In the genomic region with DNA sequence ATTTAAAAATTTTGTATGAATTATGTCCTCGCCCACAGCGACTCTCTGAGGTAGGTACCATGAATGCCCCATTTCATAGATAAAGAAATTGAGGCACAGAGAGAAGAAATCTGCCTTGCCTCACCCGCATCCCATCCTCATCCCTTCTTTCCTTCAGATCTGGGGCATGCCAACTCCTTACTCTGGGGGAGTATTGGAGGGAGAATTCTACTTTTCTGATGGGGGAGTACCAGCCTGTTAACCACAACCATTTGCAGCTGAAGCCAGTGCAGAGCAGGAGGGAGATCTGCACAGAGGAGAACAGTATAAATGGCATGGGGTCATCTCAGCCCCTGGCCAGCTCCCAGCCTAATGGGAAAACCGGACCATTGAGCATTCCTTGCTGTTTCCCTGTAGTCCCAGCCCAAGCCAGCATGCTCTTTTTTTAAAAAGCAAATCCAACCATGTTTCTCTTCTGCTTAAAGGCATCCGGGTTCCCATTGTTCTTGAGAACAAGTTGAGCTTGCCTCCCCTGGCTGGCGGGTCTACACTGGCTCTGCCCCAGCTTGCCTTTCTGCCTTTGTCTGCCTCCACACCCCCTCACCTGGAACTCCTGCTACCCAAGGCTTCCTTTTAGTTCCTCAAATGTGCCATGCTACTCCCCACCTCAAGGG, we compare ENCODE assay signal across 9 cellular contexts. TPM values are rescaled to one million over a fixed set of nuclear protein-coding genes. Genes with fewer than 3 reads are reported as not detected.
DNase-seq lines count a peak whose midpoint lies in the region; ATAC-seq and TF ChIP-seq lines count a peak whose summit lies in the region.
"Had no signal": no experiment of that assay in that cellular context is flagged by ENCODE, and none has a peak within 500 bp of the region (broad histone marks: within the 10 kb centered on the region; RNA-seq: fewer than 3 reads in every experiment).

No MANE protein-coding gene starts in this region.

- TF ChIP-seq POLR2A in gastrocnemius medialis (IDR thresholded peaks at IDR 0.05) = no peak

- intact Hi-C loops in sciatic nerve (cut with DNase I) (no loop called here), gastrocnemius medialis (cut with DNase I; ENCODE audit: low total_unique reads) (no loop called here)

- peak; percentile 18 for DNase-seq in NCI-H1105 treated with DMSO at 0.1 percent for 48 hours (lab: John Stamatoyannopoulos, UW)
- no peak for DNase-seq in NCI-H1105 (lab: John Stamatoyannopoulos, UW)
- no peak for DNase-seq in T-cell
- DNase-seq in fibroblast of the aortic adventitia (ENCODE audit: low read depth) = peak; percentile 12
- no peak for DNase-seq in sciatic nerve (ENCODE audit: low spot score)
- DNase-seq in gastrocnemius medialis = no peak
- DNase-seq in NCI-H2107 (lab: John Stamatoyannopoulos, UW) = no peak
- DNase-seq: brain microvascular endothelial cell had no signal

- no peak overlapping the region for H3K4me3 ChIP-seq in fibroblast of the aortic adventitia (ENCODE audit: low read depth, low read length)
- H3K4me3 ChIP-seq in gastrocnemius medialis = peak overlapping the region in 1 of 4 donors; percentile 100

- H3K36me3 ChIP-seq in gastrocnemius medialis = no peaks in the 10 kb centered on the region
- H3K36me3 ChIP-seq: brain microvascular endothelial cell had no signal

- CTCF ChIA-PET in T-cell (lab: Charles Lee) = no interaction called here

- in situ Hi-C loops in gastrocnemius medialis (cut with MboI; ENCODE audit: low sequenced_read_pairs in 4 of 4) = no loop called here

- H3K27ac Mint-ChIP-seq in T-cell = no peak overlapping the region

- H3K4me3 Mint-ChIP-seq in T-cell = peak overlapping the region; percentile 69 to 80 (median 77)

- no peaks in the 10 kb centered on the region for H3K36me3 Mint-ChIP-seq in T-cell

- H3K9me3 Mint-ChIP-seq in T-cell = no peaks in the 10 kb centered on the region

- H3K27ac ChIP-seq in gastrocnemius medialis = peak overlapping the region in 2 of 4 donors; percentile 85 to 92
- H3K27ac ChIP-seq: brain microvascular endothelial cell had no signal

- H3K27me3 ChIP-seq in gastrocnemius medialis = peaks cover 0 to 19% (median 16%) of the 10 kb centered on the region in 3 donors

- peaks cover 18 to 28% (median 25%) of the 10 kb centered on the region in 3 donors for H3K4me1 Mint-ChIP-seq in T-cell

- ATAC-seq in T-cell (replicated peaks in 1 of 4) (no peak), sciatic nerve (peak; percentile 6), gastrocnemius medialis (no peak), HG03432 (IDR thresholded peaks at IDR 0.05; ENCODE audit: unreplicated experiment) (no peak)

- no peaks in the 10 kb centered on the region for H3K9me3 ChIP-seq in gastrocnemius medialis

- POLR2A ChIA-PET in T-cell (lab: Charles Lee) = no interaction called here

- H3K27me3 Mint-ChIP-seq in T-cell = peaks cover 57 to 62% of the 10 kb centered on the region in 2 donors

- peaks cover 3 to 4% of the 10 kb centered on the region in 2 donors for H3K4me1 ChIP-seq in gastrocnemius medialis

- no peak for TF ChIP-seq CTCF in fibroblast of the aortic adventitia (IDR thresholded peaks at IDR 0.05; ENCODE audit: insufficient read depth, low read length)
- TF ChIP-seq CTCF in gastrocnemius medialis (IDR thresholded peaks at IDR 0.05 in 4 of 5, conservative IDR thresholded peaks at IDR 0.05 in 1 of 5) = no peak

RNA-seq across cellular contexts. Expression of a gene that starts 8.7 kb away (rescaled TPM):
- total RNA-seq in T-cell (under 1 TPM in 4 of 5 donors, not detected in 1; 0.16 to 0.38 (median 0.30) TPM), fibroblast of the aortic adventitia (ENCODE audit: low replicate concordance) (21.7 and 29.8 TPM in 2 replicates), sciatic nerve (30.2 TPM), gastrocnemius medialis (1 to 10 TPM; 1.7 to 2.0 (median 1.8) TPM)

RNA-seq across cellular contexts. Expression of a gene that starts 21.2 kb away (rescaled TPM):
- total RNA-seq in T-cell (1 to 10 TPM in 1 of 5 donors, under 1 TPM in 1, not detected in 3; 0.30 to 1.2 TPM), fibroblast of the aortic adventitia (ENCODE audit: low replicate concordance) (3.6 and 6.3 TPM in 2 replicates), sciatic nerve (16.6 TPM), gastrocnemius medialis (1 to 10 TPM in 3 of 4 donors, under 1 TPM in 1; 0.80 to 4.5 (median 1.4) TPM)

Comparison
In these comparisons a context has a peak if more than half of its experiments do, and no peak if none do; other contexts are left out.
1. DNase-seq: peak in NCI-H1105 treated with DMSO at 0.1 percent for 48 hours (single experiment) and fibroblast of the aortic adventitia (single experiment); none in NCI-H1105 (single experiment), T-cell (0 of 34), sciatic nerve (single experiment), gastrocnemius medialis (0 of 2) and NCI-H2107 (single experiment).